ENCODE assay signal across 8 cellular contexts in the genomic region with DNA sequence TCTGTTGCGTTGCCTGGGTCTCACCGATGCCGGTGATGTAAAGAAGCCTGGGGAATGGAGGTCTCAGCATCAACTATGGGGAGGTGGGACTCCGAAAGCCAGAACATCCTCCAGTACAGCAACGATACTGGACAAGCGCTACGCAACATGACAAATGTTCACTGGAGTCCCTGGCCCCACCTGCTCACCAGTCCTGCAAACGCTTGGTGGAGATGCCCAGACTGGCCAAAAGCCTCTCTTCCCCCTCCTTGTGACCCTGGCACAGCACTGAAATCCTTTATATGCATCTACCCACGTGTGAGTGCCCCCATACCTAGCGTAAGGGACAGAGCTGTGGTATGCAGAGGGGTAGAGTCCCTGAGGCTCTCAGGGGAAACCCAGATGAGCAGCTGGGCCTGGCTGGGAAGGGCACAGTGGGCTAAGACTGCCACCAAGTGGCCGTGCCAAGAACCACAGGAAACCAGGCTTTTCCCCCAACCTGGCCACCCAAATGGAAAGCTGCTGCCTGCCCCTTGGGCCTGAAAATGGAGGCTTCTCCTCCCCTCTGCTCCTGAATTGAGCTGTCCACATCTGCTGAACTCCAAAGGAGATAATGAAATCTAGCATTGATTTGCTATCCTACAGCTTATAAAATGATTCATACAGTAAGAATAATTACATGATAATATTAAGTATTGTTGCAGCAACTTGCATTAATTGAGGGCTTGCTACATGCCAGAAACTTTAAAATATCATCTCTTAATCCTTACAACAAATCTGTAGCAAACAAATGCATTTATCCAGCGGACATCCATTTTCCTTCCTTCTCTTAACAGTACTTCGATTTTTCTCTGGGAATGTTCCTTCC. TPM values are rescaled to one million over a fixed set of nuclear protein-coding genes. Genes with fewer than 3 reads are reported as not detected.
DNase-seq lines count a peak whose midpoint lies in the region; ATAC-seq, FAIRE-seq and TF ChIP-seq lines count a peak whose summit lies in the region.

No MANE protein-coding gene starts in this region.

- no peaks in the 10 kb centered on the region for H3K9me3 Mint-ChIP-seq in CD8-positive, alpha-beta memory T cell
- no peaks in the 10 kb centered on the region for H3K9me3 Mint-ChIP-seq in natural killer cell treated with Interleukin-12 subunit alpha and Interleukin-12 subunit beta and Interleukin-15 and Interleukin-18, amount 100 ng/mL, for 72 hours
- H3K9me3 Mint-ChIP-seq in stimulated activated naive CD8-positive, alpha-beta T cell treated with anti-CD3 and anti-CD28 coated beads, Interleukin-15, amount 100 ng/mL, for 72 hours = no peaks in the 10 kb centered on the region

- no peak overlapping the region for H3K27ac ChIP-seq in CD8-positive, alpha-beta memory T cell (ENCODE audit: low read depth, low read length)

- no peak for TF ChIP-seq POLR2A in erythroblast (IDR thresholded peaks at IDR 0.05; ENCODE audit: low read length)

- POLR2A ChIA-PET in CD8-positive, alpha-beta memory T cell (lab: Charles Lee) = no interaction called here

- H3K4me3 Mint-ChIP-seq in CD8-positive, alpha-beta memory T cell = no peak overlapping the region
- H3K4me3 Mint-ChIP-seq in natural killer cell treated with Interleukin-12 subunit alpha and Interleukin-12 subunit beta and Interleukin-15 and Interleukin-18, amount 100 ng/mL, for 72 hours = no peak overlapping the region
- H3K4me3 Mint-ChIP-seq in stimulated activated naive CD8-positive, alpha-beta T cell treated with anti-CD3 and anti-CD28 coated beads, Interleukin-15, amount 100 ng/mL, for 72 hours = no peak overlapping the region

- no peak overlapping the region for H3K27ac Mint-ChIP-seq in CD8-positive, alpha-beta memory T cell
- no peak overlapping the region for H3K27ac Mint-ChIP-seq in natural killer cell treated with Interleukin-12 subunit alpha and Interleukin-12 subunit beta and Interleukin-15 and Interleukin-18, amount 100 ng/mL, for 72 hours
- no peak overlapping the region for H3K27ac Mint-ChIP-seq in stimulated activated naive CD8-positive, alpha-beta T cell treated with anti-CD3 and anti-CD28 coated beads, Interleukin-15, amount 100 ng/mL, for 72 hours

- peaks cover 7 to 15% of the 10 kb centered on the region in 2 donors for H3K27me3 Mint-ChIP-seq in CD8-positive, alpha-beta memory T cell
- H3K27me3 Mint-ChIP-seq in natural killer cell treated with Interleukin-12 subunit alpha and Interleukin-12 subunit beta and Interleukin-15 and Interleukin-18, amount 100 ng/mL, for 72 hours = peaks cover 16 to 21% of the 10 kb centered on the region in 2 donors
- H3K27me3 Mint-ChIP-seq in stimulated activated naive CD8-positive, alpha-beta T cell treated with anti-CD3 and anti-CD28 coated beads, Interleukin-15, amount 100 ng/mL, for 72 hours = peaks cover 11% of the 10 kb centered on the region

- peak; percentile 92 for ATAC-seq in HG03342 (IDR thresholded peaks at IDR 0.05; ENCODE audit: unreplicated experiment)
- peak; percentile 87 to 92 for ATAC-seq in natural killer cell treated with Interleukin-12 subunit alpha and Interleukin-12 subunit beta and Interleukin-15 and Interleukin-18, amount 100 ng/mL, for 72 hours
- ATAC-seq in stimulated activated naive CD8-positive, alpha-beta T cell treated with anti-CD3 and anti-CD28 coated beads, Interleukin-15, amount 100 ng/mL, for 72 hours = peak; percentile 90

- H3K36me3 Mint-ChIP-seq in CD8-positive, alpha-beta memory T cell = peaks cover 0 to 2% (median 0%) of the 10 kb centered on the region in 3 donors
- no peaks in the 10 kb centered on the region for H3K36me3 Mint-ChIP-seq in natural killer cell treated with Interleukin-12 subunit alpha and Interleukin-12 subunit beta and Interleukin-15 and Interleukin-18, amount 100 ng/mL, for 72 hours

- peak; percentile 94 for FAIRE-seq in GM19239 (lab: Jason Lieb, UNC)

- H3K4me3 ChIP-seq in CD8-positive, alpha-beta memory T cell (ENCODE audit: low read length) = no peak overlapping the region

- H3K4me1 Mint-ChIP-seq in CD8-positive, alpha-beta memory T cell = no peaks in the 10 kb centered on the region
- H3K4me1 Mint-ChIP-seq in natural killer cell treated with Interleukin-12 subunit alpha and Interleukin-12 subunit beta and Interleukin-15 and Interleukin-18, amount 100 ng/mL, for 72 hours (ENCODE audit: low read depth in 2 of 2) = peaks cover 0 to 5% of the 10 kb centered on the region in 2 donors
- peaks cover 5% of the 10 kb centered on the region for H3K4me1 Mint-ChIP-seq in stimulated activated naive CD8-positive, alpha-beta T cell treated with anti-CD3 and anti-CD28 coated beads, Interleukin-15, amount 100 ng/mL, for 72 hours

- H3K36me3 ChIP-seq in CD8-positive, alpha-beta memory T cell (ENCODE audit: insufficient read depth, low read length) = no peaks in the 10 kb centered on the region

- H3K4me1 ChIP-seq in CD8-positive, alpha-beta memory T cell (ENCODE audit: insufficient read depth, low read length) = no peaks in the 10 kb centered on the region

- H3K27me3 ChIP-seq in CD8-positive, alpha-beta memory T cell (ENCODE audit: insufficient read depth, low read length, poor library complexity, severe bottlenecking) = no peaks in the 10 kb centered on the region

- DNase-seq in CD8-positive, alpha-beta memory T cell = peak; percentile 20 to 69 (median 40)
- DNase-seq in GM19239 (ENCODE audit: insufficient read length, low spot score) (peak; percentile 56), NCI-H774 (lab: John Stamatoyannopoulos, UW) (peak; percentile 72), erythroblast (lab: John Stamatoyannopoulos, UW) (peak; percentile 40 to 64)
- peak; percentile 23 for DNase-seq in activated CD8-positive, alpha-beta memory T cell treated with anti-CD3 and anti-CD28 coated beads, Interleukin-2, amount 50 U/mL, for 24 hours (ENCODE audit: extremely low read depth)
- DNase-seq in natural killer cell treated with Interleukin-12 subunit alpha and Interleukin-12 subunit beta and Interleukin-15 and Interleukin-18, amount 100 ng/mL, for 72 hours (ENCODE audit: low spot score) = peak; percentile 77
- peak; percentile 67 to 69 for DNase-seq in stimulated activated naive CD8-positive, alpha-beta T cell treated with anti-CD3 and anti-CD28 coated beads, Interleukin-15, amount 100 ng/mL, for 72 hours

- no peaks in the 10 kb centered on the region for H3K9me3 ChIP-seq in CD8-positive, alpha-beta memory T cell (ENCODE audit: low read length)

- CTCF ChIA-PET in CD8-positive, alpha-beta memory T cell (lab: Charles Lee) = interaction anchor here (0.6 to 3.0 kb wide), 13 partner anchors 9 to 1069 kb away, joined by 3 to 16 read pairs (median 4); no protein-coding TSS in a partner anchor

RNA-seq across cellular contexts. Expression of a gene that starts 24.8 kb away (rescaled TPM):
- total RNA-seq in CD8-positive, alpha-beta memory T cell = 10 to 100 TPM; 20.3 to 21.9 TPM
- 7.2 TPM for polyA plus RNA-seq in CD8-positive, alpha-beta memory T cell
- total RNA-seq in natural killer cell treated with Interleukin-12 subunit alpha and Interleukin-12 subunit beta and Interleukin-15 and Interleukin-18, amount 100 ng/mL, for 72 hours = 10 to 100 TPM in 1 of 2 donors, 1 to 10 TPM in 1; 6.2 to 12.8 TPM

Comparison
In these comparisons a context has a peak if more than half of its experiments do, and no peak if none do; other contexts are left out.
1. DNase-seq: peak in every context shown above with its lines; median percentile 77 in natural killer cell treated with Interleukin-12 subunit alpha and Interleukin-12 subunit beta and Interleukin-15 and Interleukin-18, amount 100 ng/mL, for 72 hours; 72 in NCI-H774; 68 in stimulated activated naive CD8-positive, alpha-beta T cell treated with anti-CD3 and anti-CD28 coated beads, Interleukin-15, amount 100 ng/mL, for 72 hours; 56 in GM19239; 52 in erythroblast; 40 in CD8-positive, alpha-beta memory T cell; 23 in activated CD8-positive, alpha-beta memory T cell treated with anti-CD3 and anti-CD28 coated beads, Interleukin-2, amount 50 U/mL, for 24 hours.